In the genomic region with DNA sequence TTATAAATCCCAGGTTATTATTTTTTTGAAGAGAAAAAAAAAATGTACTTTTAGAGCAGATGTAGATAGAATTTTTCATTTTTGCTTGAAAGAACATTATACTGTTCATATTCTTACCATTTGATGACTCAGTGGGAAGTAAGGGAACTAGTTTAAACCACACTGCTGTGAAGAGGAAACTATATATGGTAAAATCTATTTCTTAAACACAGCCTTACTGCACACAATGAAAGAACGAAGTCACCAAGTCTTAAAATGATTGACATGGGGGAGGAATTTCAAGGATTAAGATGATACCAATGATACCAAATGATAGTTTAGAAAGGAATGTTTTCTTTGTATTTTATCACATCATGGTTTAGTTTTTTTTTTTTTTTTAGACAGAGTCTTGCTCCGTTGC, we compare ENCODE assay signal across 2 cellular contexts.
TF ChIP-seq lines count a peak whose summit lies in the region.

No MANE protein-coding gene starts in this region.

TF ChIP-seq in A549, 52 proteins besides CTCF, POLR2A, EP300 and RAD21 (continued from another document):
- TF ChIP-seq, protein P1, sequence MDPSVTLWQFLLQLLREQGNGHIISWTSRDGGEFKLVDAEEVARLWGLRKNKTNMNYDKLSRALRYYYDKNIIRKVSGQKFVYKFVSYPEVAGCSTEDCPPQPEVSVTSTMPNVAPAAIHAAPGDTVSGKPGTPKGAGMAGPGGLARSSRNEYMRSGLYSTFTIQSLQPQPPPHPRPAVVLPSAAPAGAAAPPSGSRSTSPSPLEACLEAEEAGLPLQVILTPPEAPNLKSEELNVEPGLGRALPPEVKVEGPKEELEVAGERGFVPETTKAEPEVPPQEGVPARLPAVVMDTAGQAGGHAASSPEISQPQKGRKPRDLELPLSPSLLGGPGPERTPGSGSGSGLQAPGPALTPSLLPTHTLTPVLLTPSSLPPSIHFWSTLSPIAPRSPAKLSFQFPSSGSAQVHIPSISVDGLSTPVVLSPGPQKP (IDR thresholded peaks at IDR 0.05; ENCODE audit: low read depth, low read length), result no peak
- no peak for TF ChIP-seq ZFP36 (IDR thresholded peaks at IDR 0.05; ENCODE audit: borderline replicate concordance, partially characterized antibody)

TF ChIP-seq in SK-N-SH treated with all-trans-retinoic acid at 6 μM for 48 hours, 23 proteins besides CTCF, POLR2A, EP300 and RAD21 (continued from another document):
- TF ChIP-seq CSDC2 (CRISPR knock-in tag; IDR thresholded peaks at IDR 0.05) (no peak), SNAI2 (CRISPR knock-in tag; IDR thresholded peaks at IDR 0.05) (no peak), BACH2 (CRISPR knock-in tag; IDR thresholded peaks at IDR 0.05; ENCODE audit: borderline replicate concordance) (no peak), ZC3H10 (CRISPR knock-in tag; IDR thresholded peaks at IDR 0.05) (no peak), OSR1 (CRISPR knock-in tag; IDR thresholded peaks at IDR 0.05) (no peak), ZNF8 (CRISPR knock-in tag; IDR thresholded peaks at IDR 0.05) (no peak), ZNF70 (CRISPR knock-in tag; IDR thresholded peaks at IDR 0.05) (no peak), ARNTL (CRISPR knock-in tag; IDR thresholded peaks at IDR 0.05; ENCODE audit: borderline replicate concordance, low read depth) (no peak)
- TF ChIP-seq, protein P2, sequence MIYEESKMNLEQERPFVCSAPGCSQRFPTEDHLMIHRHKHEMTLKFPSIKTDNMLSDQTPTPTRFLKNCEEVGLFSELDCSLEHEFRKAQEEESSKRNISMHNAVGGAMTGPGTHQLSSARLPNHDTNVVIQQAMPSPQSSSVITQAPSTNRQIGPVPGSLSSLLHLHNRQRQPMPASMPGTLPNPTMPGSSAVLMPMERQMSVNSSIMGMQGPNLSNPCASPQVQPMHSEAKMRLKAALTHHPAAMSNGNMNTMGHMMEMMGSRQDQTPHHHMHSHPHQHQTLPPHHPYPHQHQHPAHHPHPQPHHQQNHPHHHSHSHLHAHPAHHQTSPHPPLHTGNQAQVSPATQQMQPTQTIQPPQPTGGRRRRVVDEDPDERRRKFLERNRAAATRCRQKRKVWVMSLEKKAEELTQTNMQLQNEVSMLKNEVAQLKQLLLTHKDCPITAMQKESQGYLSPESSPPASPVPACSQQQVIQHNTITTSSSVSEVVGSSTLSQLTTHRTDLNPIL (CRISPR knock-in tag; IDR thresholded peaks at IDR 0.05; ENCODE audit: low read depth), result no peak
